ENCODE assay signal across 9 cellular contexts in the genomic region with DNA sequence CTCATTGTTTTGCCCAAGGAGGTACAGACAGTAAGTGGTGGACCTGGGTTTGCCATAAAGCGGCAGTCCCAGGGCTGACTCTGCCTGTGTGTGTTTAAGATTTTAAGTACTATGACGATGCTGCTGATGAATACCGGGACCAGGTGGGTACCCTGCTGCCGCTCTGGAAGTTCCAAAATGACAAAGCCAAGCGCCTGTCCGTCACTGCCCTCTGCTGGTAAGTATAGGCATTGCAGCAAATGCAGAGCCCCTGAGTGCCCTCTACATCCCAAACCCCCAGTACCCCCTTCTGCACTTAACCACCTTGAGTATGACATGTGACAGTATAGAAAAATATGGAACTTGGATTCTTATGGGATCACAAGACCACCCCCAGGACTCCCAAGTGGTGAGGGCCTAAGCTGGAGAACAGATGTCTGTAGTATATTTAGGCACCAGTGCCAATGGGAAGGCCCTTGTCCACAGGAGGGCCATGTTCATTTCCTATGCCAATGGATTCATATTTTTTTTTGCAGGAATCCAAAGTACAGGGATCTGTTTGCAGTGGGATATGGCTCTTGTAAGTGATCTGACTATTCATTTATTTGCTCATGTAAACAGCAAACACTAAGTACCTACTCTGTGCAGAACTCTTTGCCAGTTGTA. TPM values are rescaled to one million over a fixed set of nuclear protein-coding genes. Genes with fewer than 3 reads are reported as not detected.
DNase-seq lines count a peak whose midpoint lies in the region; ATAC-seq and TF ChIP-seq lines count a peak whose summit lies in the region.
"Had no signal": no experiment of that assay in that cellular context is flagged by ENCODE, and none has a peak within 500 bp of the region (broad histone marks: within the 10 kb centered on the region; RNA-seq: fewer than 3 reads in every experiment).

No MANE protein-coding gene starts in this region.

- BruUV-seq in MCF 10A (replicated peaks; lab: Mats Ljungman, UMichigan), result no TSS peak

- H3K27ac Mint-ChIP-seq in MCF 10A (ENCODE audit: low read depth, unreplicated experiment), result no peak overlapping the region

- no peak for ATAC-seq in GM18867 (IDR thresholded peaks at IDR 0.05; ENCODE audit: unreplicated experiment)

- H3K4me3 Mint-ChIP-seq in MCF 10A (ENCODE audit: unreplicated experiment), result no peak overlapping the region

- CTCF ChIA-PET in MCF 10A (lab: Yijun Ruan, JAX), result interaction anchor here (0.6 to 6.6 kb wide), 53 partner anchors 9 to 1244 kb away, joined by 3 to 88 read pairs (median 4); no protein-coding TSS in a partner anchor

- H3K27me3 Mint-ChIP-seq in MCF 10A (ENCODE audit: insufficient read depth, unreplicated experiment), result peaks cover 6% of the 10 kb centered on the region

- H3K27ac ChIP-seq in VCaP, result no peak overlapping the region
- H3K27ac ChIP-seq: BLaER1 treated with 17β-estradiol and CSF1 and Interleukin-3, amounts not matched to agents 10 nM and 100 nM had no signal

- intact Hi-C loops in MCF 10A (cut with micrococcal nuclease), result loop anchor here (1.0 to 2.0 kb wide), 4 partner anchors 63 to 168 kb away; no protein-coding TSS in a partner anchor

- DNase-seq in NCI-H2171 treated with DMSO at 0.1 percent for 48 hours (lab: John Stamatoyannopoulos, UW) (peak; percentile 70), NCI-H2171 (lab: John Stamatoyannopoulos, UW) (no peak), NCI-H1105 treated with DMSO at 0.1 percent for 48 hours (lab: John Stamatoyannopoulos, UW) (peak; percentile 64), MCF 10A (ENCODE audit: unreplicated experiment) (peak; percentile 64), left kidney (ENCODE audit: low read depth, low spot score) (peak; percentile 72)
- peak; percentile 67 to 70 for DNase-seq in stimulated activated CD4-positive, alpha-beta T cell treated with anti-CD3 and anti-CD28 coated beads, Interleukin-4, amount 100 ng/mL, for 4 hours

- H3K4me1 Mint-ChIP-seq in MCF 10A (ENCODE audit: insufficient read depth, unreplicated experiment), result peaks cover 7% of the 10 kb centered on the region

- no peaks in the 10 kb centered on the region for H3K36me3 Mint-ChIP-seq in MCF 10A (ENCODE audit: insufficient read depth, unreplicated experiment)

- H3K9me3 Mint-ChIP-seq in MCF 10A (ENCODE audit: unreplicated experiment), result no peaks in the 10 kb centered on the region

- TF ChIP-seq CTCF in VCaP (conservative IDR thresholded peaks at IDR 0.05) (peak; percentile 99), MCF 10A (IDR thresholded peaks at IDR 0.05; ENCODE audit: unreplicated experiment) (peak; percentile 94)

- POLR2A ChIA-PET in MCF 10A (lab: Yijun Ruan, JAX), result interaction anchor here (1.0 to 1.7 kb wide), 3 partner anchors 10 to 97 kb away, joined by 3 to 5 read pairs (median 3); no protein-coding TSS in a partner anchor

RNA-seq across cellular contexts. Expression of a gene that starts 22.0 kb away (rescaled TPM):
- total RNA-seq in MCF 10A (2022), result not detected in 2 replicates

RNA-seq across cellular contexts. Expression of a gene that starts 42.1 kb away (rescaled TPM):
- total RNA-seq in MCF 10A (2022), result not detected in 2 replicates

RNA-seq across cellular contexts. Expression of a gene that starts 42.4 kb away (rescaled TPM):
- total RNA-seq in MCF 10A (2022), result 19.3 and 20.3 TPM in 2 replicates
